Comparison of ENCODE assay signal across 1 cellular context in the genomic region with DNA sequence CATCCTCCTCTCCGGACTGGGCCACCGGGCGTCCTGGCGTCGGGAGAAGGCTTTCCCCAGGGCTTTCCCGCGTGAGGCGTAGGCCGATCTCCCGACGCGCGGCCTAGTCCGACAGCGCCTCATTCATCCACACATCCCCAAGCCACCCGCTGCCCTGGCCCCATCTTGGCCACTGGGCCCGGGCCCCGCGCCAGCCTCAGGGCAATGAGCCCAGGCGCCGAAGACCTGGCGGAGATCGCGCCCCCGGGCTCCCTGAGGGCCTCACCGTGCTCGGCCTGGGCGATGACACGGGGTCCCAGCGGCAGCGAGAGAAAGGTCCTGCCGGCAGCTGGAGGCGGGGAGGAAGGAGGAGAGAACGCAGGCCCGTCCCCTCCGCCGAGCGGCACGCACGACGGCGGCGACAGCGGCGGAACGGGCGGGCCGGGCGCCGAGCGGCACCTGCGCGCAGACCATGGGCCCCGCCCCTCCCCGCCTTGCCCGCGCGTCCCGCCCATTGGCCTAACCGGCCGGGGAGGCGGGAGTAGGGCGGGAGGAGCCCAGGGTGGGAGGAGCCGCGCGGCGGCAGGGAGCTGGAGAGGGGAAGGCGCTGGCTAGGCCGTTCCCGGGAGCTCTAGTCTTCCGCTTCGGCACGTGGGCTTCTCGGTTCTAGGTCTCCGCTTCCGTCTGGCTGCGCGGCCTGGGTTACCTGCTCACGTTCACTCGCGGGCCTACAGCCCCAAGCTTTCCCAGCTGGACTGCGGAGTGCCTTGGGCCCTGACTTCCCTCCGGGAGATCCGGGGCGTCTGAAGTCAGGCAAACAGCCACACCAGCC.
TF ChIP-seq lines count a peak whose summit lies in the region.

OLA1 (minus strand) TSS at position 346 of the 811 bp plus-strand sequence. CDS start 1,717 bp downstream, outside the sequence.

TF ChIP-seq in HepG2, 621 proteins besides CTCF, POLR2A, EP300 and RAD21 (continued from another document):
- TF ChIP-seq, protein P1, sequence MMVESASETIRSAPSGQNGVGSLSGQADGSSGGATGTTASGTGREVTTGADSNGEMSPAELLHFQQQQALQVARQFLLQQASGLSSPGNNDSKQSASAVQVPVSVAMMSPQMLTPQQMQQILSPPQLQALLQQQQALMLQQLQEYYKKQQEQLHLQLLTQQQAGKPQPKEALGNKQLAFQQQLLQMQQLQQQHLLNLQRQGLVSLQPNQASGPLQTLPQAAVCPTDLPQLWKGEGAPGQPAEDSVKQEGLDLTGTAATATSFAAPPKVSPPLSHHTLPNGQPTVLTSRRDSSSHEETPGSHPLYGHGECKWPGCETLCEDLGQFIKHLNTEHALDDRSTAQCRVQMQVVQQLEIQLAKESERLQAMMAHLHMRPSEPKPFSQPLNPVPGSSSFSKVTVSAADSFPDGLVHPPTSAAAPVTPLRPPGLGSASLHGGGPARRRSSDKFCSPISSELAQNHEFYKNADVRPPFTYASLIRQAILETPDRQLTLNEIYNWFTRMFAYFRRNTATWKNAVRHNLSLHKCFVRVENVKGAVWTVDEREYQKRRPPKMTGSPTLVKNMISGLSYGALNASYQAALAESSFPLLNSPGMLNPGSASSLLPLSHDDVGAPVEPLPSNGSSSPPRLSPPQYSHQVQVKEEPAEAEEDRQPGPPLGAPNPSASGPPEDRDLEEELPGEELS (CRISPR knock-in tag; IDR thresholded peaks at IDR 0.05): peak; percentile 55
- no peak for TF ChIP-seq MAFK (conservative IDR thresholded peaks at IDR 0.05 in 1 of 2, IDR thresholded peaks at IDR 0.05 in 1 of 2; ENCODE audit: low read length in 2 of 2)
- TF ChIP-seq NCOA5 (CRISPR knock-in tag; IDR thresholded peaks at IDR 0.05): no peak
- no peak for TF ChIP-seq POLR2AphosphoS2 (IDR thresholded peaks at IDR 0.05; ENCODE audit: low read depth, low read length)
- no peak; the same call in 1 of the 2 replicates for TF ChIP-seq RFXANK (CRISPR knock-in tag; IDR thresholded peaks at IDR 0.05)
- peak; percentile 84 for TF ChIP-seq ZNF510 (CRISPR knock-in tag; IDR thresholded peaks at IDR 0.05; ENCODE audit: low read depth)
- TF ChIP-seq FOXA1 (IDR thresholded peaks at IDR 0.05): no peak
- no peak for TF ChIP-seq FOXA1 (CRISPR knock-in tag; IDR thresholded peaks at IDR 0.05)
- peak; percentile 87 for TF ChIP-seq ZNF564 (CRISPR knock-in tag; IDR thresholded peaks at IDR 0.05)
- peak; percentile 74; the same call in 1 of the 2 replicates for TF ChIP-seq ZNF83 (CRISPR knock-in tag; IDR thresholded peaks at IDR 0.05; ENCODE audit: borderline replicate concordance)
- no peak for TF ChIP-seq ATM (IDR thresholded peaks at IDR 0.05; ENCODE audit: borderline replicate concordance)
- TF ChIP-seq, protein P2, sequence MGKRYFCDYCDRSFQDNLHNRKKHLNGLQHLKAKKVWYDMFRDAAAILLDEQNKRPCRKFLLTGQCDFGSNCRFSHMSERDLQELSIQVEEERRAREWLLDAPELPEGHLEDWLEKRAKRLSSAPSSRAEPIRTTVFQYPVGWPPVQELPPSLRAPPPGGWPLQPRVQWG (CRISPR knock-in tag; IDR thresholded peaks at IDR 0.05; ENCODE audit: borderline replicate concordance, low read depth): no peak
- no peak; the same call in 1 of the 2 replicates for TF ChIP-seq ZFAT (CRISPR knock-in tag; conservative IDR thresholded peaks at IDR 0.05)
- TF ChIP-seq, protein P3, sequence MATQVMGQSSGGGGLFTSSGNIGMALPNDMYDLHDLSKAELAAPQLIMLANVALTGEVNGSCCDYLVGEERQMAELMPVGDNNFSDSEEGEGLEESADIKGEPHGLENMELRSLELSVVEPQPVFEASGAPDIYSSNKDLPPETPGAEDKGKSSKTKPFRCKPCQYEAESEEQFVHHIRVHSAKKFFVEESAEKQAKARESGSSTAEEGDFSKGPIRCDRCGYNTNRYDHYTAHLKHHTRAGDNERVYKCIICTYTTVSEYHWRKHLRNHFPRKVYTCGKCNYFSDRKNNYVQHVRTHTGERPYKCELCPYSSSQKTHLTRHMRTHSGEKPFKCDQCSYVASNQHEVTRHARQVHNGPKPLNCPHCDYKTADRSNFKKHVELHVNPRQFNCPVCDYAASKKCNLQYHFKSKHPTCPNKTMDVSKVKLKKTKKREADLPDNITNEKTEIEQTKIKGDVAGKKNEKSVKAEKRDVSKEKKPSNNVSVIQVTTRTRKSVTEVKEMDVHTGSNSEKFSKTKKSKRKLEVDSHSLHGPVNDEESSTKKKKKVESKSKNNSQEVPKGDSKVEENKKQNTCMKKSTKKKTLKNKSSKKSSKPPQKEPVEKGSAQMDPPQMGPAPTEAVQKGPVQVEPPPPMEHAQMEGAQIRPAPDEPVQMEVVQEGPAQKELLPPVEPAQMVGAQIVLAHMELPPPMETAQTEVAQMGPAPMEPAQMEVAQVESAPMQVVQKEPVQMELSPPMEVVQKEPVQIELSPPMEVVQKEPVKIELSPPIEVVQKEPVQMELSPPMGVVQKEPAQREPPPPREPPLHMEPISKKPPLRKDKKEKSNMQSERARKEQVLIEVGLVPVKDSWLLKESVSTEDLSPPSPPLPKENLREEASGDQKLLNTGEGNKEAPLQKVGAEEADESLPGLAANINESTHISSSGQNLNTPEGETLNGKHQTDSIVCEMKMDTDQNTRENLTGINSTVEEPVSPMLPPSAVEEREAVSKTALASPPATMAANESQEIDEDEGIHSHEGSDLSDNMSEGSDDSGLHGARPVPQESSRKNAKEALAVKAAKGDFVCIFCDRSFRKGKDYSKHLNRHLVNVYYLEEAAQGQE (IDR thresholded peaks at IDR 0.05; ENCODE audit: borderline replicate concordance in 1 of 2, low read depth in 1 of 2, low read length in 2 of 2): peak in 1 of 2 experiments; percentile 47; a peak in 1 of 4 replicates
- TF ChIP-seq ZNF570 (CRISPR knock-in tag; IDR thresholded peaks at IDR 0.05; ENCODE audit: borderline replicate concordance): no peak; the same call in 1 of the 2 replicates
- TF ChIP-seq MTA1 (CRISPR knock-in tag; IDR thresholded peaks at IDR 0.05; ENCODE audit: borderline replicate concordance): 0 out of 2 replicates have a peak, but pooled peaks have one; percentile 37
- TF ChIP-seq FIP1L1 (IDR thresholded peaks at IDR 0.05; ENCODE audit: borderline replicate concordance, insufficient read depth, low read depth, low read length): no peak
- TF ChIP-seq ZNF343 (CRISPR knock-in tag; IDR thresholded peaks at IDR 0.05): peak; percentile 97; the same call in 1 of the 2 replicates
- TF ChIP-seq ZBTB20 (CRISPR knock-in tag; IDR thresholded peaks at IDR 0.05; ENCODE audit: borderline replicate concordance, low read depth): peak; percentile 73
- peak; percentile 80 for TF ChIP-seq ETV5 (CRISPR knock-in tag; IDR thresholded peaks at IDR 0.05; ENCODE audit: borderline replicate concordance)
- TF ChIP-seq REL (CRISPR knock-in tag; conservative IDR thresholded peaks at IDR 0.05): peak; percentile 92; the same call in 1 of the 2 replicates
- TF ChIP-seq ZNF577 (CRISPR knock-in tag; IDR thresholded peaks at IDR 0.05; ENCODE audit: borderline replicate concordance, low read depth): peak; percentile 78; the same call in 1 of the 2 replicates
- TF ChIP-seq GPN1 (CRISPR knock-in tag; IDR thresholded peaks at IDR 0.05; ENCODE audit: borderline replicate concordance): peak; percentile 81; the same call in 1 of the 2 replicates
- TF ChIP-seq ZNF552 (CRISPR knock-in tag; IDR thresholded peaks at IDR 0.05; ENCODE audit: borderline replicate concordance): peak; percentile 78; the same call in 1 of the 2 replicates
- peak; percentile 90 for TF ChIP-seq HOXA3 (CRISPR knock-in tag; IDR thresholded peaks at IDR 0.05)
- TF ChIP-seq, protein P4, sequence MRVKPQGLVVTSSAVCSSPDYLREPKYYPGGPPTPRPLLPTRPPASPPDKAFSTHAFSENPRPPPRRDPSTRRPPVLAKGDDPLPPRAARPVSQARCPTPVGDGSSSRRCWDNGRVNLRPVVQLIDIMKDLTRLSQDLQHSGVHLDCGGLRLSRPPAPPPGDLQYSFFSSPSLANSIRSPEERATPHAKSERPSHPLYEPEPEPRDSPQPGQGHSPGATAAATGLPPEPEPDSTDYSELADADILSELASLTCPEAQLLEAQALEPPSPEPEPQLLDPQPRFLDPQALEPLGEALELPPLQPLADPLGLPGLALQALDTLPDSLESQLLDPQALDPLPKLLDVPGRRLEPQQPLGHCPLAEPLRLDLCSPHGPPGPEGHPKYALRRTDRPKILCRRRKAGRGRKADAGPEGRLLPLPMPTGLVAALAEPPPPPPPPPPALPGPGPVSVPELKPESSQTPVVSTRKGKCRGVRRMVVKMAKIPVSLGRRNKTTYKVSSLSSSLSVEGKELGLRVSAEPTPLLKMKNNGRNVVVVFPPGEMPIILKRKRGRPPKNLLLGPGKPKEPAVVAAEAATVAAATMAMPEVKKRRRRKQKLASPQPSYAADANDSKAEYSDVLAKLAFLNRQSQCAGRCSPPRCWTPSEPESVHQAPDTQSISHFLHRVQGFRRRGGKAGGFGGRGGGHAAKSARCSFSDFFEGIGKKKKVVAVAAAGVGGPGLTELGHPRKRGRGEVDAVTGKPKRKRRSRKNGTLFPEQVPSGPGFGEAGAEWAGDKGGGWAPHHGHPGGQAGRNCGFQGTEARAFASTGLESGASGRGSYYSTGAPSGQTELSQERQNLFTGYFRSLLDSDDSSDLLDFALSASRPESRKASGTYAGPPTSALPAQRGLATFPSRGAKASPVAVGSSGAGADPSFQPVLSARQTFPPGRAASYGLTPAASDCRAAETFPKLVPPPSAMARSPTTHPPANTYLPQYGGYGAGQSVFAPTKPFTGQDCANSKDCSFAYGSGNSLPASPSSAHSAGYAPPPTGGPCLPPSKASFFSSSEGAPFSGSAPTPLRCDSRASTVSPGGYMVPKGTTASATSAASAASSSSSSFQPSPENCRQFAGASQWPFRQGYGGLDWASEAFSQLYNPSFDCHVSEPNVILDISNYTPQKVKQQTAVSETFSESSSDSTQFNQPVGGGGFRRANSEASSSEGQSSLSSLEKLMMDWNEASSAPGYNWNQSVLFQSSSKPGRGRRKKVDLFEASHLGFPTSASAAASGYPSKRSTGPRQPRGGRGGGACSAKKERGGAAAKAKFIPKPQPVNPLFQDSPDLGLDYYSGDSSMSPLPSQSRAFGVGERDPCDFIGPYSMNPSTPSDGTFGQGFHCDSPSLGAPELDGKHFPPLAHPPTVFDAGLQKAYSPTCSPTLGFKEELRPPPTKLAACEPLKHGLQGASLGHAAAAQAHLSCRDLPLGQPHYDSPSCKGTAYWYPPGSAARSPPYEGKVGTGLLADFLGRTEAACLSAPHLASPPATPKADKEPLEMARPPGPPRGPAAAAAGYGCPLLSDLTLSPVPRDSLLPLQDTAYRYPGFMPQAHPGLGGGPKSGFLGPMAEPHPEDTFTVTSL (CRISPR knock-in tag; IDR thresholded peaks at IDR 0.05; ENCODE audit: borderline replicate concordance): peak; percentile 17; the same call in 1 of the 2 replicates
- TF ChIP-seq ZNF24 (IDR thresholded peaks at IDR 0.05): no peak
- TF ChIP-seq CREB1 (IDR thresholded peaks at IDR 0.05): 0 out of 2 replicates have a peak, but pooled peaks have one; percentile 10
- no peak for TF ChIP-seq CREB1 (CRISPR knock-in tag; IDR thresholded peaks at IDR 0.05)
- TF ChIP-seq ARID2 (CRISPR knock-in tag; IDR thresholded peaks at IDR 0.05; ENCODE audit: borderline replicate concordance): peak; percentile 70; the same call in 1 of the 2 replicates
- TF ChIP-seq ATF7 (IDR thresholded peaks at IDR 0.05): no peak
- peak; percentile 77; the same call in 1 of the 2 replicates for TF ChIP-seq ATF7 (CRISPR knock-in tag; IDR thresholded peaks at IDR 0.05)
